ENCODE assay signal across 1 cellular context in the genomic region with DNA sequence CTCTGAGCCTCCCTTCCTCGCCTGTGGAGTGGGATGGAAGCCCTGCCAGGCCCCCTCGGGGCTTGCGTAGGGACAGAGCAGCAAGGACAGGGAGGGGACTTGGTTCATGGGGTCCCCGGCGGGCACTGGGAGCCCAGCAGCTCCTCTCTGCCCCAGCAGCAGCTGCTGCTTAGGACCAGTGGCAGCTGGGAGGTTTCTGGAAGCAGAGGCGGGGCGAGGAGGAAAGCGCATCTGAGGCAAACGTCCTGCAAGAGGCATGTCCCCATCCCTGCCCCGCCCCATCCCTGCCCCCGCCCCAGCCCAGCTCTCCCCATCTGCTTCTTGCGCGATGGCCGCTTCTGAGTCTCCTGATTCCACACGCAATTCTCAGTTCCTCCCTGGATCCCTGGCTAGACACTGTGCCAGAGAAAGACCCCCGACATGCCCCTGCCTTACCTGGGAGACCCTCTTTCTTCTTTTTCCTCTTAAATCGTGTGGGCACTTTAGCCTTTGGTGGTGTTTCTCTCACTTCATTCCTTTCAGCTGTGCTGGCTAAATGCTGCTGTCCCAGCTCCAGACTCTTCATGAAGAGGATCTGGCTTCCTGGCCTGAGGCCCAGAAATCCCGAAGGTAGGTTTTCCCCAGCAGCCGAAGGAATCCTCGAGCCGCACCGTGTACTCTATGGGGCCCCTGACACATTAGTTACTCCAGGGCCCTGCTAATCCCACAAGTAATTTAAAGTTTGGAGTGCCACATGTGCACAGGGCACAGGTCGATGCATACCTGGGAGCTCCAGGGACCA.
TF ChIP-seq lines count a peak whose summit lies in the region.

No MANE protein-coding gene starts in this region.

TF ChIP-seq in IMR-90, 13 proteins besides CTCF, POLR2A, EP300 and RAD21:
- TF ChIP-seq MAFK (IDR thresholded peaks at IDR 0.05; ENCODE audit: low read depth, low read length) = no peak
- peak; percentile 4; the same call in 1 of the 2 replicates for TF ChIP-seq CEBPB (IDR thresholded peaks at IDR 0.05; ENCODE audit: low read depth, low read length)
